ENCODE assay signal across 9 cellular contexts in genomic region chr6:158853872-158854213, GRCh38. TPM values are rescaled to one million over a fixed set of nuclear protein-coding genes. Genes with fewer than 3 reads are reported as not detected.
A peak's percentile ranks its signal among the peaks of the same experiment; 100 is the strongest.
DNase-seq lines count a peak whose midpoint lies in the region; ATAC-seq and TF ChIP-seq lines count a peak whose summit lies in the region.
"Had no signal": no experiment of that assay in that cellular context is flagged by ENCODE, and none has a peak within 500 bp of the region (broad histone marks: within the 10 kb centered on the region; RNA-seq: fewer than 3 reads in every experiment).

No MANE protein-coding gene starts in this region.

- no peak for ATAC-seq in HG03135 (IDR thresholded peaks at IDR 0.05; ENCODE audit: unreplicated experiment)

- H3K27ac ChIP-seq in RWPE1 (peak overlapping the region; percentile 97), suprapubic skin (peak overlapping the region; percentile 77)

- TF ChIP-seq EP300 in suprapubic skin (IDR thresholded peaks at IDR 0.05) = no peak

- 82% methylated on average over 6 of the region's 6 CpGs for whole genome bisulfite sequencing in suprapubic skin

- POLR2A ChIA-PET in RWPE1 (lab: Yijun Ruan, JAX; ENCODE audit: low non-redundant PET) = interaction anchor here (1.2 to 1.4 kb wide), 2 partner anchors 15 to 35 kb away, joined by 5 read pairs; partner anchors contain the start of gene EZR

- no peaks in the 10 kb centered on the region for H3K9me3 ChIP-seq in iPS-15b (ENCODE audit: control insufficient read depth, insufficient read depth, low read length)
- no peaks in the 10 kb centered on the region for H3K9me3 ChIP-seq in suprapubic skin

- DNase-seq in GM12865 (ENCODE audit: low read depth) = no peak
- no peak for DNase-seq in RWPE1 (ENCODE audit: low spot score)
- no peak for DNase-seq in suprapubic skin (ENCODE audit: low spot score in 2 of 2)
- no peak for DNase-seq in COLO668 (lab: John Stamatoyannopoulos, UW; ENCODE audit: unreplicated experiment)
- DNase-seq in NCI-H748 (lab: John Stamatoyannopoulos, UW; ENCODE audit: unreplicated experiment) = no peak
- no peak for DNase-seq in GM03348 (ENCODE audit: low spot score)
- DNase-seq: NCI-H1694 treated with DMSO at 0.1 percent for 48 hours had no signal

- H3K4me3 ChIP-seq in GM12865 (ENCODE audit: low read depth, low read length) = peak overlapping the region; percentile 43
- no peak overlapping the region for H3K4me3 ChIP-seq in iPS-15b (ENCODE audit: low read depth, low read length)
- no peak overlapping the region for H3K4me3 ChIP-seq in suprapubic skin

- CTCF ChIA-PET in RWPE1 (lab: Yijun Ruan, JAX) = interaction anchor here (0.7 to 1.0 kb wide), 2 partner anchors 32 to 35 kb away, joined by 3 read pairs; no protein-coding TSS in a partner anchor

- H3K9ac ChIP-seq in iPS-15b (ENCODE audit: low read depth, low read length) = peak overlapping the region; percentile 50

- TF ChIP-seq POLR2A in suprapubic skin (IDR thresholded peaks at IDR 0.05) = no peak

- H3K4me1 ChIP-seq in iPS-15b (ENCODE audit: control insufficient read depth, insufficient read depth, low read length) = peaks cover 29% of the 10 kb centered on the region
- peaks cover 64% of the 10 kb centered on the region for H3K4me1 ChIP-seq in suprapubic skin

- TF ChIP-seq CTCF in GM12865 (IDR thresholded peaks at IDR 0.05; ENCODE audit: insufficient read depth, low read depth, low read length, missing control alignments) (no peak), RWPE1 (conservative IDR thresholded peaks at IDR 0.05; ENCODE audit: low read depth) (no peak), suprapubic skin (IDR thresholded peaks at IDR 0.05) (no peak)

- no peaks in the 10 kb centered on the region for H3K36me3 ChIP-seq in iPS-15b (ENCODE audit: control insufficient read depth, insufficient read depth, low read length)
- H3K36me3 ChIP-seq in suprapubic skin = no peaks in the 10 kb centered on the region

- H3K27me3 ChIP-seq in iPS-15b (ENCODE audit: control insufficient read depth, insufficient read depth, low read length) = no peaks in the 10 kb centered on the region
- no peaks in the 10 kb centered on the region for H3K27me3 ChIP-seq in suprapubic skin

RNA-seq across cellular contexts. Expression of gene EZR, which starts 34.7 kb away (rescaled TPM):
- total RNA-seq in suprapubic skin = 100 to 1,000 TPM; 154 to 394 (median 238) TPM
